1 cellular context compared by ENCODE assay signal in the genomic region with DNA sequence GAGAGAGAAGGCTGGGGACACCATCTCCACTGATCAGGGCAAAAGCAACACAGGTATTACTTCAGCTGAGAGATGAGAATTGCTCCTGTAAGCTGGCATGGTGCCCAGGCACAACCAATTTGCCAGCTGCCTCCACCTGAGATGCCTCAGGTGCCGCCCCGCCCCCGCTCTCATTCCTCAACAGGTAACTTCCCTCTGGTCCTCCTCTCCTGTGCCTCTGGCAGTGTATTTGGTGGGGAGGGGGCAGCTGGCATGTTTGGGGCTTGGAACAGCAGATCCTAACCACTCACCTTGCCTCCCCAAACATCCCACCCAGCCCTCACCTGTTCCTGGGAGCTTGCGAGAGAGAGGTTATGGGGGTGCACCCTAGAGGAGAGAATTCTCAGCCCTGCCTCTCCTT.
TF ChIP-seq lines count a peak whose summit lies in the region.

No MANE protein-coding gene starts in this region.

TF ChIP-seq in H1, 55 proteins besides CTCF, POLR2A, EP300 and RAD21:
- TF ChIP-seq SP1 (IDR thresholded peaks at IDR 0.05; ENCODE audit: low read depth, low read length) (no peak), EGR1 (IDR thresholded peaks at IDR 0.05; ENCODE audit: borderline replicate concordance, low read depth, low read length) (0 out of 2 replicates have a peak, but pooled peaks have one; percentile 7)
